Comparison of ENCODE assay signal across 2 cellular contexts in the genomic region with DNA sequence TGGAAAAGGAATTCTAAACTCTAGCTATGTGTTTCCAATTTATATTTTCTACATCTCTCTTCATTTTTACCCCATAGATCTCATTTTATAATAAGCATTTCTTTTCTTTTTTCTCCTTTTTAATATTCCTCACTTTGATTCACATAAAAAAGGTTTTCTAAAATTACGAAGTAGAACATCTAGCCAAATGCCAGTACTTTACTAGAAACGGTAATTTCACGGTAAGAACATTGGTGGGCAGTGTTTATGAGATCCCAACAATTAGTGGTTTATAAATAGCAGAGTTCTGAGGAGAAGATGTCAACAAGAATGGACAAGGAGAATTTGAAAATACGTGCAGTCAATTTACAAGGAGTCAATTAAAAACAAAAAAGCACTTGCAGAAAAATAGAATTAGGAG.
TF ChIP-seq lines count a peak whose summit lies in the region.

No MANE protein-coding gene starts in this region.

TF ChIP-seq in A549, 52 proteins besides CTCF, POLR2A, EP300 and RAD21 (continued from another document):
- TF ChIP-seq, protein P1, sequence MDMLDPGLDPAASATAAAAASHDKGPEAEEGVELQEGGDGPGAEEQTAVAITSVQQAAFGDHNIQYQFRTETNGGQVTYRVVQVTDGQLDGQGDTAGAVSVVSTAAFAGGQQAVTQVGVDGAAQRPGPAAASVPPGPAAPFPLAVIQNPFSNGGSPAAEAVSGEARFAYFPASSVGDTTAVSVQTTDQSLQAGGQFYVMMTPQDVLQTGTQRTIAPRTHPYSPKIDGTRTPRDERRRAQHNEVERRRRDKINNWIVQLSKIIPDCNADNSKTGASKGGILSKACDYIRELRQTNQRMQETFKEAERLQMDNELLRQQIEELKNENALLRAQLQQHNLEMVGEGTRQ (IDR thresholded peaks at IDR 0.05): no peak
- TF ChIP-seq, protein P2, sequence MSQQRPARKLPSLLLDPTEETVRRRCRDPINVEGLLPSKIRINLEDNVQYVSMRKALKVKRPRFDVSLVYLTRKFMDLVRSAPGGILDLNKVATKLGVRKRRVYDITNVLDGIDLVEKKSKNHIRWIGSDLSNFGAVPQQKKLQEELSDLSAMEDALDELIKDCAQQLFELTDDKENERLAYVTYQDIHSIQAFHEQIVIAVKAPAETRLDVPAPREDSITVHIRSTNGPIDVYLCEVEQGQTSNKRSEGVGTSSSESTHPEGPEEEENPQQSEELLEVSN (IDR thresholded peaks at IDR 0.05; ENCODE audit: borderline replicate concordance, low read depth): no peak
- TF ChIP-seq CHD4 (IDR thresholded peaks at IDR 0.05; ENCODE audit: borderline replicate concordance) (no peak), RCOR1 (IDR thresholded peaks at IDR 0.05; ENCODE audit: low read depth, low read length) (no peak), HDAC2 (IDR thresholded peaks at IDR 0.05) (no peak), ZFP36 (IDR thresholded peaks at IDR 0.05; ENCODE audit: borderline replicate concordance, partially characterized antibody) (no peak), ZNF302 (CRISPR knock-in tag; IDR thresholded peaks at IDR 0.05) (no peak), SREBF2 (IDR thresholded peaks at IDR 0.05) (no peak)

TF ChIP-seq in HEK293, 187 proteins besides CTCF, POLR2A, EP300 and RAD21 (continued from another document):
- TF ChIP-seq, protein P3, sequence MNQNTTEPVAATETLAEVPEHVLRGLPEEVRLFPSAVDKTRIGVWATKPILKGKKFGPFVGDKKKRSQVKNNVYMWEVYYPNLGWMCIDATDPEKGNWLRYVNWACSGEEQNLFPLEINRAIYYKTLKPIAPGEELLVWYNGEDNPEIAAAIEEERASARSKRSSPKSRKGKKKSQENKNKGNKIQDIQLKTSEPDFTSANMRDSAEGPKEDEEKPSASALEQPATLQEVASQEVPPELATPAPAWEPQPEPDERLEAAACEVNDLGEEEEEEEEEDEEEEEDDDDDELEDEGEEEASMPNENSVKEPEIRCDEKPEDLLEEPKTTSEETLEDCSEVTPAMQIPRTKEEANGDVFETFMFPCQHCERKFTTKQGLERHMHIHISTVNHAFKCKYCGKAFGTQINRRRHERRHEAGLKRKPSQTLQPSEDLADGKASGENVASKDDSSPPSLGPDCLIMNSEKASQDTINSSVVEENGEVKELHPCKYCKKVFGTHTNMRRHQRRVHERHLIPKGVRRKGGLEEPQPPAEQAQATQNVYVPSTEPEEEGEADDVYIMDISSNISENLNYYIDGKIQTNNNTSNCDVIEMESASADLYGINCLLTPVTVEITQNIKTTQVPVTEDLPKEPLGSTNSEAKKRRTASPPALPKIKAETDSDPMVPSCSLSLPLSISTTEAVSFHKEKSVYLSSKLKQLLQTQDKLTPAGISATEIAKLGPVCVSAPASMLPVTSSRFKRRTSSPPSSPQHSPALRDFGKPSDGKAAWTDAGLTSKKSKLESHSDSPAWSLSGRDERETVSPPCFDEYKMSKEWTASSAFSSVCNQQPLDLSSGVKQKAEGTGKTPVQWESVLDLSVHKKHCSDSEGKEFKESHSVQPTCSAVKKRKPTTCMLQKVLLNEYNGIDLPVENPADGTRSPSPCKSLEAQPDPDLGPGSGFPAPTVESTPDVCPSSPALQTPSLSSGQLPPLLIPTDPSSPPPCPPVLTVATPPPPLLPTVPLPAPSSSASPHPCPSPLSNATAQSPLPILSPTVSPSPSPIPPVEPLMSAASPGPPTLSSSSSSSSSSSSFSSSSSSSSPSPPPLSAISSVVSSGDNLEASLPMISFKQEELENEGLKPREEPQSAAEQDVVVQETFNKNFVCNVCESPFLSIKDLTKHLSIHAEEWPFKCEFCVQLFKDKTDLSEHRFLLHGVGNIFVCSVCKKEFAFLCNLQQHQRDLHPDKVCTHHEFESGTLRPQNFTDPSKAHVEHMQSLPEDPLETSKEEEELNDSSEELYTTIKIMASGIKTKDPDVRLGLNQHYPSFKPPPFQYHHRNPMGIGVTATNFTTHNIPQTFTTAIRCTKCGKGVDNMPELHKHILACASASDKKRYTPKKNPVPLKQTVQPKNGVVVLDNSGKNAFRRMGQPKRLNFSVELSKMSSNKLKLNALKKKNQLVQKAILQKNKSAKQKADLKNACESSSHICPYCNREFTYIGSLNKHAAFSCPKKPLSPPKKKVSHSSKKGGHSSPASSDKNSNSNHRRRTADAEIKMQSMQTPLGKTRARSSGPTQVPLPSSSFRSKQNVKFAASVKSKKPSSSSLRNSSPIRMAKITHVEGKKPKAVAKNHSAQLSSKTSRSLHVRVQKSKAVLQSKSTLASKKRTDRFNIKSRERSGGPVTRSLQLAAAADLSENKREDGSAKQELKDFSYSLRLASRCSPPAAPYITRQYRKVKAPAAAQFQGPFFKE (tag by site-specific recombination; IDR thresholded peaks at IDR 0.05; ENCODE audit: borderline replicate concordance): no peak
- TF ChIP-seq ZNF837 (tag by site-specific recombination; IDR thresholded peaks at IDR 0.05): no peak
- no peak for TF ChIP-seq SCRT1 (tag by site-specific recombination; IDR thresholded peaks at IDR 0.05; ENCODE audit: borderline replicate concordance)
- no peak for TF ChIP-seq ZNF585B (tag by site-specific recombination; IDR thresholded peaks at IDR 0.05)
- TF ChIP-seq ZNF664 (tag by site-specific recombination; IDR thresholded peaks at IDR 0.05): no peak
- TF ChIP-seq, protein P4, sequence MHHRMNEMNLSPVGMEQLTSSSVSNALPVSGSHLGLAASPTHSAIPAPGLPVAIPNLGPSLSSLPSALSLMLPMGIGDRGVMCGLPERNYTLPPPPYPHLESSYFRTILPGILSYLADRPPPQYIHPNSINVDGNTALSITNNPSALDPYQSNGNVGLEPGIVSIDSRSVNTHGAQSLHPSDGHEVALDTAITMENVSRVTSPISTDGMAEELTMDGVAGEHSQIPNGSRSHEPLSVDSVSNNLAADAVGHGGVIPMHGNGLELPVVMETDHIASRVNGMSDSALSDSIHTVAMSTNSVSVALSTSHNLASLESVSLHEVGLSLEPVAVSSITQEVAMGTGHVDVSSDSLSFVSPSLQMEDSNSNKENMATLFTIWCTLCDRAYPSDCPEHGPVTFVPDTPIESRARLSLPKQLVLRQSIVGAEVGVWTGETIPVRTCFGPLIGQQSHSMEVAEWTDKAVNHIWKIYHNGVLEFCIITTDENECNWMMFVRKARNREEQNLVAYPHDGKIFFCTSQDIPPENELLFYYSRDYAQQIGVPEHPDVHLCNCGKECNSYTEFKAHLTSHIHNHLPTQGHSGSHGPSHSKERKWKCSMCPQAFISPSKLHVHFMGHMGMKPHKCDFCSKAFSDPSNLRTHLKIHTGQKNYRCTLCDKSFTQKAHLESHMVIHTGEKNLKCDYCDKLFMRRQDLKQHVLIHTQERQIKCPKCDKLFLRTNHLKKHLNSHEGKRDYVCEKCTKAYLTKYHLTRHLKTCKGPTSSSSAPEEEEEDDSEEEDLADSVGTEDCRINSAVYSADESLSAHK (tag by site-specific recombination; IDR thresholded peaks at IDR 0.05): peak; percentile 79
- no peak for TF ChIP-seq ZXDB (tag by site-specific recombination; IDR thresholded peaks at IDR 0.05)
- TF ChIP-seq KLF9 (tag by site-specific recombination; IDR thresholded peaks at IDR 0.05; ENCODE audit: low read depth): no peak
- no peak for TF ChIP-seq ZNF560 (tag by site-specific recombination; IDR thresholded peaks at IDR 0.05; ENCODE audit: borderline replicate concordance)
- no peak for TF ChIP-seq ZSCAN16 (tag by site-specific recombination; IDR thresholded peaks at IDR 0.05)
- TF ChIP-seq, protein P5, sequence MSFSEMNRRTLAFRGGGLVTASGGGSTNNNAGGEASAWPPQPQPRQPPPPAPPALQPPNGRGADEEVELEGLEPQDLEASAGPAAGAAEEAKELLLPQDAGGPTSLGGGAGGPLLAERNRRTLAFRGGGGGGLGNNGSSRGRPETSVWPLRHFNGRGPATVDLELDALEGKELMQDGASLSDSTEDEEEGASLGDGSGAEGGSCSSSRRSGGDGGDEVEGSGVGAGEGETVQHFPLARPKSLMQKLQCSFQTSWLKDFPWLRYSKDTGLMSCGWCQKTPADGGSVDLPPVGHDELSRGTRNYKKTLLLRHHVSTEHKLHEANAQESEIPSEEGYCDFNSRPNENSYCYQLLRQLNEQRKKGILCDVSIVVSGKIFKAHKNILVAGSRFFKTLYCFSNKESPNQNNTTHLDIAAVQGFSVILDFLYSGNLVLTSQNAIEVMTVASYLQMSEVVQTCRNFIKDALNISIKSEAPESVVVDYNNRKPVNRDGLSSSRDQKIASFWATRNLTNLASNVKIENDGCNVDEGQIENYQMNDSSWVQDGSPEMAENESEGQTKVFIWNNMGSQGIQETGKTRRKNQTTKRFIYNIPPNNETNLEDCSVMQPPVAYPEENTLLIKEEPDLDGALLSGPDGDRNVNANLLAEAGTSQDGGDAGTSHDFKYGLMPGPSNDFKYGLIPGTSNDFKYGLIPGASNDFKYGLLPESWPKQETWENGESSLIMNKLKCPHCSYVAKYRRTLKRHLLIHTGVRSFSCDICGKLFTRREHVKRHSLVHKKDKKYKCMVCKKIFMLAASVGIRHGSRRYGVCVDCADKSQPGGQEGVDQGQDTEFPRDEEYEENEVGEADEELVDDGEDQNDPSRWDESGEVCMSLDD (tag by site-specific recombination; IDR thresholded peaks at IDR 0.05): no peak
- peak; percentile 49 for TF ChIP-seq FEZF1 (tag by site-specific recombination; IDR thresholded peaks at IDR 0.05)
- TF ChIP-seq, protein P6, sequence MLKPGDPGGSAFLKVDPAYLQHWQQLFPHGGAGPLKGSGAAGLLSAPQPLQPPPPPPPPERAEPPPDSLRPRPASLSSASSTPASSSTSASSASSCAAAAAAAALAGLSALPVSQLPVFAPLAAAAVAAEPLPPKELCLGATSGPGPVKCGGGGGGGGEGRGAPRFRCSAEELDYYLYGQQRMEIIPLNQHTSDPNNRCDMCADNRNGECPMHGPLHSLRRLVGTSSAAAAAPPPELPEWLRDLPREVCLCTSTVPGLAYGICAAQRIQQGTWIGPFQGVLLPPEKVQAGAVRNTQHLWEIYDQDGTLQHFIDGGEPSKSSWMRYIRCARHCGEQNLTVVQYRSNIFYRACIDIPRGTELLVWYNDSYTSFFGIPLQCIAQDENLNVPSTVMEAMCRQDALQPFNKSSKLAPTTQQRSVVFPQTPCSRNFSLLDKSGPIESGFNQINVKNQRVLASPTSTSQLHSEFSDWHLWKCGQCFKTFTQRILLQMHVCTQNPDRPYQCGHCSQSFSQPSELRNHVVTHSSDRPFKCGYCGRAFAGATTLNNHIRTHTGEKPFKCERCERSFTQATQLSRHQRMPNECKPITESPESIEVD (tag by site-specific recombination; IDR thresholded peaks at IDR 0.05): peak; percentile 62
- TF ChIP-seq SP7 (tag by site-specific recombination; IDR thresholded peaks at IDR 0.05): 0 out of 2 replicates have a peak, but pooled peaks have one; percentile 31
- TF ChIP-seq, protein P7, sequence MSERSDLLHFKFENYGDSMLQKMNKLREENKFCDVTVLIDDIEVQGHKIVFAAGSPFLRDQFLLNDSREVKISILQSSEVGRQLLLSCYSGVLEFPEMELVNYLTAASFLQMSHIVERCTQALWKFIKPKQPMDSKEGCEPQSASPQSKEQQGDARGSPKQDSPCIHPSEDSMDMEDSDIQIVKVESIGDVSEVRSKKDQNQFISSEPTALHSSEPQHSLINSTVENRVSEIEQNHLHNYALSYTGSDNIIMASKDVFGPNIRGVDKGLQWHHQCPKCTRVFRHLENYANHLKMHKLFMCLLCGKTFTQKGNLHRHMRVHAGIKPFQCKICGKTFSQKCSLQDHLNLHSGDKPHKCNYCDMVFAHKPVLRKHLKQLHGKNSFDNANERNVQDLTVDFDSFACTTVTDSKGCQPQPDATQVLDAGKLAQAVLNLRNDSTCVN (tag by site-specific recombination; optimal IDR thresholded peaks at IDR 0.05): no peak
TF ChIP-seq in HEK293: peak in this region for 5.
